In the genomic region with DNA sequence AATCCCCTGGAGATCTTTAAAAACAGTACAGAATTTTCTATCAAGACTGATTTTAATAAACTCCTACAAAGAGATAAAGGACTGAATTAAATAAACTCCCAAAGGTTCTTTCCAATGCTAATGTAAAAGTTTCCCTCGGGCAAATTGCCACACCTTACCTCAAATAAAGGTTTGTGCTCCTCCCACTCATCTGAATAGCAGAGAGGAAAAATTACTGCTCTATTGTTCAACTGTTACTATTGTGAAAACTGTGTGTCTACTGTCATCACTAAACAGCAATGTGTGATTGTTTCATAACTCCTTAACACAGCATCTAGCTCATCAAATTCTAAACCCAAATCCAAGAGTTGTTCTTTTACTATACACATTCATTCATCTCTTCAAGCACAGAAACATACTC, we compare ENCODE assay signal across 13 cellular contexts. TPM values are rescaled to one million over a fixed set of nuclear protein-coding genes. Genes with fewer than 3 reads are reported as not detected.
DNase-seq lines count a peak whose midpoint lies in the region; ATAC-seq, FAIRE-seq and TF ChIP-seq lines count a peak whose summit lies in the region.
"Had no signal": no experiment of that assay in that cellular context is flagged by ENCODE, and none has a peak within 500 bp of the region (broad histone marks: within the 10 kb centered on the region; RNA-seq: fewer than 3 reads in every experiment).

No MANE protein-coding gene starts in this region.

- H3K4me3 Mint-ChIP-seq in activated naive CD8-positive, alpha-beta T cell treated with anti-CD3 and anti-CD28 coated beads, Interleukin-2, amount 10 ng/mL, durations not matched to agents 7 days and 5 days = peak overlapping the region; percentile 38
- peak overlapping the region; percentile 62 for H3K4me3 Mint-ChIP-seq in neural crest cell
- H3K4me3 Mint-ChIP-seq: nephron progenitor cell had no signal

- no peak for TF ChIP-seq CTCF in neural crest cell (conservative IDR thresholded peaks at IDR 0.05)

- POLR2A ChIA-PET in activated naive CD8-positive, alpha-beta T cell treated with anti-CD3 and anti-CD28 coated beads, Interleukin-2, amount 10 ng/mL, durations not matched to agents 7 days and 5 days (lab: Charles Lee) = no interaction called here

- H3K27me3 Mint-ChIP-seq in activated naive CD8-positive, alpha-beta T cell treated with anti-CD3 and anti-CD28 coated beads, Interleukin-2, amount 10 ng/mL, durations not matched to agents 7 days and 5 days = no peaks in the 10 kb centered on the region
- peaks cover 12% of the 10 kb centered on the region for H3K27me3 Mint-ChIP-seq in neural crest cell (ENCODE audit: low read depth)

- H3K9me3 Mint-ChIP-seq in activated naive CD8-positive, alpha-beta T cell treated with anti-CD3 and anti-CD28 coated beads, Interleukin-2, amount 10 ng/mL, durations not matched to agents 7 days and 5 days = no peaks in the 10 kb centered on the region
- peaks cover 4% of the 10 kb centered on the region for H3K9me3 Mint-ChIP-seq in neural crest cell
- H3K9me3 Mint-ChIP-seq: nephron progenitor cell had no signal

- H3K36me3 Mint-ChIP-seq in activated naive CD8-positive, alpha-beta T cell treated with anti-CD3 and anti-CD28 coated beads, Interleukin-2, amount 10 ng/mL, durations not matched to agents 7 days and 5 days = peaks cover 31% of the 10 kb centered on the region
- peaks cover 3% of the 10 kb centered on the region for H3K36me3 Mint-ChIP-seq in neural crest cell (ENCODE audit: low read depth)

- H3K4me1 Mint-ChIP-seq in activated naive CD8-positive, alpha-beta T cell treated with anti-CD3 and anti-CD28 coated beads, Interleukin-2, amount 10 ng/mL, durations not matched to agents 7 days and 5 days = peaks cover 48% of the 10 kb centered on the region
- H3K4me1 Mint-ChIP-seq in neural crest cell = peaks cover 24% of the 10 kb centered on the region

- no peak for ATAC-seq in activated naive CD8-positive, alpha-beta T cell treated with anti-CD3 and anti-CD28 coated beads, Interleukin-2, amount 10 ng/mL, durations not matched to agents 7 days and 5 days (ENCODE audit: low read depth)
- ATAC-seq in GM18519 (IDR thresholded peaks at IDR 0.05; ENCODE audit: low FRiP score, unreplicated experiment) = no peak

- peak; percentile 52 for FAIRE-seq in G401.6 (lab: Jason Lieb, UNC)
- FAIRE-seq: kidney, RCC 7860 had no signal

- DNase-seq in M059J (ENCODE audit: low read depth) = peak; percentile 25
- DNase-seq in activated naive CD8-positive, alpha-beta T cell treated with anti-CD3 and anti-CD28 coated beads, Interleukin-2, amount 10 ng/mL, durations not matched to agents 7 days and 5 days = no peak
- no peak for DNase-seq in neural crest cell (ENCODE audit: low read depth, low spot score)
- DNase-seq in mesenteric fat pad (ENCODE audit: low spot score) = no peak
- no peak for DNase-seq in stimulated activated CD4-positive, alpha-beta T cell treated with anti-CD3 and anti-CD28 coated beads, Interleukin-4, amount 100 ng/mL, for 4 hours
- DNase-seq: activated T-cell treated with anti-CD3 and anti-CD28 coated beads, Interleukin-2, amount 50 U/mL, for 1 hour; central memory CD4-positive, alpha-beta T cell; kidney; nephron progenitor cell; stimulated activated CD8-positive, alpha-beta memory T cell treated with anti-CD3 and anti-CD28 coated beads, Interleukin-4, amount 100 ng/mL, for 48 hours had no signal

- H3K27ac Mint-ChIP-seq in activated naive CD8-positive, alpha-beta T cell treated with anti-CD3 and anti-CD28 coated beads, Interleukin-2, amount 10 ng/mL, durations not matched to agents 7 days and 5 days = no peak overlapping the region
- H3K27ac Mint-ChIP-seq in neural crest cell (ENCODE audit: unreplicated experiment) = no peak overlapping the region
- H3K27ac Mint-ChIP-seq: nephron progenitor cell had no signal

RNA-seq across cellular contexts. Expression of a gene that starts 3.2 kb away (rescaled TPM):
- 12.5 and 18.8 TPM in 2 replicates for total RNA-seq in M059J (2014; rRNA removed; shearing (Covaris generic))
- total RNA-seq in activated naive CD8-positive, alpha-beta T cell treated with anti-CD3 and anti-CD28 coated beads, Interleukin-2, amount 10 ng/mL, durations not matched to agents 7 days and 5 days = 10 to 100 TPM; 57.1 to 60.6 TPM
- total RNA-seq in neural crest cell (27.3 and 30.2 TPM in 2 replicates), mesenteric fat pad (75.2 TPM)
